8 cellular contexts compared by ENCODE assay signal in the genomic region with DNA sequence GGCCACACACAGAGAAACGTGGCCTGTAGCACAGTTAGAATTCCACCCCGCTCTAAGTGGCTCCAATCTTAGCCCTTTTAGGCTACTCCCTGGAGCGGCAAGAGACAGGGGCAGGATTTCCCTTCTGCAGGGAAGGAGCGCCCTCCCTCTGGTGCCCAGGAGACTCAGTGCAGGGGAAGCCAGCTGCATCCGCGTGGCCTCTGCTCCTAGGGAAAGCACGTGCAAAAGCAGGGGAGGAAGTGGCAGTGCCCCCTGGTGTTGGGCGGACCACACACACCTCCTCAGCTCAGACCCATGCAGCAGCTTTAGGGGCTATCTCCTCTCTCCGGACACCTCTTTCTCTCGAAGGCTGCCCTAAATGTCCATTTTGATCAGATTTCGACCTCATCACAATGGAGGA. TPM values are rescaled to one million over a fixed set of nuclear protein-coding genes. Genes with fewer than 3 reads are reported as not detected.
DNase-seq lines count a peak whose midpoint lies in the region; ATAC-seq and TF ChIP-seq lines count a peak whose summit lies in the region.

No MANE protein-coding gene starts in this region.

- peak overlapping the region; percentile 40; the same call in 1 of the 2 replicates for H3K4me2 ChIP-seq in DOHH2 (ENCODE audit: low read length)
- H3K4me2 ChIP-seq in smooth muscle cell = no peak overlapping the region

- H3K9me3 ChIP-seq in DOHH2 (ENCODE audit: control insufficient read depth, insufficient read depth, low read length) (peaks cover 6% of the 10 kb centered on the region; the same call in 1 of the 2 replicates), smooth muscle cell (replicated peaks; ENCODE audit: low read depth) (no peaks in the 10 kb centered on the region)

- 65% methylated on average over 11 of the region's 11 CpGs for WGBS in smooth muscle cell (ENCODE audit: low lambda C conversion rate)

- H2AFZ ChIP-seq in smooth muscle cell (ENCODE audit: low read depth) = no peak overlapping the region

- H3F3A ChIP-seq in DOHH2 (ENCODE audit: control insufficient read depth, insufficient read depth) (no peaks in the 10 kb centered on the region), smooth muscle cell (ENCODE audit: low read depth) (no peaks in the 10 kb centered on the region)

- H3K9me2 ChIP-seq in DOHH2 (replicated peaks; ENCODE audit: control insufficient read depth, low read length) = no peaks in the 10 kb centered on the region

- 0 out of 2 replicates have a peak overlapping the region, but pooled peaks have one; percentile 29 for H3K4me3 ChIP-seq in DOHH2 (ENCODE audit: low read length)
- H3K4me3 ChIP-seq in foreskin fibroblast (ENCODE audit: low read depth in 1 of 2, low read length in 2 of 2) = no peak overlapping the region
- H3K4me3 ChIP-seq in smooth muscle cell = no peak overlapping the region

- CTCF ChIA-PET in activated B cell treated with CpG ODN at 0.5 μM for 24 hours (lab: Charles Lee) = interaction anchor here (0.8 to 1.4 kb wide), 8 partner anchors 14 to 690 kb away, joined by 3 to 5 read pairs (median 3); no protein-coding TSS in a partner anchor

- H3K79me2 ChIP-seq in DOHH2 (ENCODE audit: control insufficient read depth, low read length) = no peaks in the 10 kb centered on the region
- no peaks in the 10 kb centered on the region for H3K79me2 ChIP-seq in smooth muscle cell (ENCODE audit: low read depth)

- H3K4me1 Mint-ChIP-seq in activated B cell treated with CpG ODN at 0.5 μM for 24 hours = peaks cover 25% of the 10 kb centered on the region

- ATAC-seq in HG03521 (IDR thresholded peaks at IDR 0.05; ENCODE audit: unreplicated experiment) (peak; percentile 53), activated B cell treated with CpG ODN at 0.5 μM for 24 hours (ENCODE audit: low read depth) (peak; percentile 94), HG02885 (IDR thresholded peaks at IDR 0.05; ENCODE audit: poor library complexity, unreplicated experiment) (no peak), HG03460 (IDR thresholded peaks at IDR 0.05; ENCODE audit: unreplicated experiment) (no peak)

- H3K27ac ChIP-seq in DOHH2 (ENCODE audit: low read depth, low read length) = no peak overlapping the region
- H3K27ac ChIP-seq in smooth muscle cell (ENCODE audit: low read depth) = no peak overlapping the region

- H3K9me3 Mint-ChIP-seq in activated B cell treated with CpG ODN at 0.5 μM for 24 hours = no peaks in the 10 kb centered on the region

- no peak overlapping the region for H3K4me3 Mint-ChIP-seq in activated B cell treated with CpG ODN at 0.5 μM for 24 hours

- no peaks in the 10 kb centered on the region for H3K36me3 Mint-ChIP-seq in activated B cell treated with CpG ODN at 0.5 μM for 24 hours (ENCODE audit: low read depth)

- H3K36me3 ChIP-seq in DOHH2 (ENCODE audit: control insufficient read depth, low read length) (no peaks in the 10 kb centered on the region), smooth muscle cell (ENCODE audit: low read depth) (no peaks in the 10 kb centered on the region)

- H3K9ac ChIP-seq in smooth muscle cell (ENCODE audit: low read depth) = no peak overlapping the region

- intact Hi-C loops in activated B cell treated with CpG ODN at 0.5 μM for 24 hours (cut with micrococcal nuclease) = loop anchor here (2.0 to 5.0 kb wide), 3 partner anchors 81 to 691 kb away; a partner anchor contains a TSS

- H3K4me1 ChIP-seq in DOHH2 (ENCODE audit: control insufficient read depth, low read length) = peaks cover 8% of the 10 kb centered on the region
- peaks cover 8% of the 10 kb centered on the region for H3K4me1 ChIP-seq in smooth muscle cell (ENCODE audit: low read depth)

- POLR2A ChIA-PET in activated B cell treated with CpG ODN at 0.5 μM for 24 hours (lab: Charles Lee) = interaction anchor here (0.5 to 1.4 kb wide), 5 partner anchors 11 to 439 kb away, joined by 3 to 7 read pairs (median 4); no protein-coding TSS in a partner anchor

- DNase-seq in activated B cell treated with CpG ODN at 0.5 μM for 24 hours (peak; percentile 44), foreskin fibroblast (peak in 1 of 2 donors; percentile 28), smooth muscle cell (lab: John Stamatoyannopoulos, UW; ENCODE audit: unreplicated experiment) (no peak)
- no peak for DNase-seq in NK-92 treated with Interleukin-12 subunit alpha and Interleukin-12 subunit beta, amount 100 ng/mL, for 24 hours (lab: John Stamatoyannopoulos, UW)

- H3K27ac Mint-ChIP-seq in activated B cell treated with CpG ODN at 0.5 μM for 24 hours = no peak overlapping the region

- H4K20me1 ChIP-seq in DOHH2 (ENCODE audit: control insufficient read depth, insufficient read depth, low read depth, low read length) = no peaks in the 10 kb centered on the region
- no peaks in the 10 kb centered on the region for H4K20me1 ChIP-seq in smooth muscle cell (ENCODE audit: low read depth)

- peak; percentile 72 for TF ChIP-seq CTCF in DOHH2 (IDR thresholded peaks at IDR 0.05; ENCODE audit: low read depth, low read length, poor library complexity, severe bottlenecking)
- TF ChIP-seq CTCF in activated B cell treated with CpG ODN at 0.5 μM for 24 hours (IDR thresholded peaks at IDR 0.05) = no peak
- peak; percentile 24 for TF ChIP-seq CTCF in foreskin fibroblast (IDR thresholded peaks at IDR 0.05; ENCODE audit: low read depth, low read length)
- TF ChIP-seq CTCF in smooth muscle cell (IDR thresholded peaks at IDR 0.05; ENCODE audit: borderline replicate concordance, insufficient read depth, poor library complexity, severe bottlenecking) = peak; percentile 41

- H3K27me3 ChIP-seq in DOHH2 (ENCODE audit: control insufficient read depth, low read length) (peaks cover 17% of the 10 kb centered on the region), smooth muscle cell (ENCODE audit: low read depth) (peaks cover 8% of the 10 kb centered on the region)

- H3K27me3 Mint-ChIP-seq in activated B cell treated with CpG ODN at 0.5 μM for 24 hours = peaks cover 9% of the 10 kb centered on the region

RNA-seq across cellular contexts. Expression of a gene that starts 50.0 kb away (rescaled TPM):
- total RNA-seq in activated B cell treated with CpG ODN at 0.5 μM for 24 hours (31.6 and 36.4 TPM in 2 replicates), smooth muscle cell (25.8 and 28.5 TPM in 2 replicates)
- polyA plus RNA-seq in smooth muscle cell = 19.0 and 21.3 TPM in 2 replicates

RNA-seq across cellular contexts. Expression of a gene that starts 50.2 kb away (rescaled TPM):
- total RNA-seq in activated B cell treated with CpG ODN at 0.5 μM for 24 hours = 7.5 and 8.7 TPM in 2 replicates
- total RNA-seq in smooth muscle cell = 1.4 and 2.0 TPM in 2 replicates
- polyA plus RNA-seq in smooth muscle cell = 2.1 and 2.4 TPM in 2 replicates

Comparison
In these comparisons a context has a peak if more than half of its experiments do, and no peak if none do; other contexts are left out.
1. ATAC-seq: peak in HG03521 (single experiment) and activated B cell treated with CpG ODN at 0.5 μM for 24 hours (single experiment); none in HG02885 (single experiment) and HG03460 (single experiment).